10 cellular contexts compared by ENCODE assay signal in genomic region chr9:37121881-37122280, GRCh38. TPM values are rescaled to one million over a fixed set of nuclear protein-coding genes. Genes with fewer than 3 reads are reported as not detected.
DNase-seq lines count a peak whose midpoint lies in the region; ATAC-seq and TF ChIP-seq lines count a peak whose summit lies in the region.
"Had no signal": no experiment of that assay in that cellular context is flagged by ENCODE, and none has a peak within 500 bp of the region (broad histone marks: within the 10 kb centered on the region; RNA-seq: fewer than 3 reads in every experiment).

No MANE protein-coding gene starts in this region.

- peaks cover 42% of the 10 kb centered on the region for H3K4me1 Mint-ChIP-seq in CD4-positive, alpha-beta T cell (ENCODE audit: low read depth)
- H3K4me1 Mint-ChIP-seq in brain = peaks cover 38% of the 10 kb centered on the region
- H3K4me1 Mint-ChIP-seq in naive B cell = peaks cover 31 to 45% (median 32%) of the 10 kb centered on the region in 3 donors

- H3K36me3 ChIP-seq in KMS-11 (ENCODE audit: insufficient read depth) (no peaks in the 10 kb centered on the region), colonic mucosa (no peaks in the 10 kb centered on the region)

- H3K4me3 ChIP-seq in KMS-11 (IDR thresholded peaks at IDR 0.05; ENCODE audit: insufficient read depth, low read depth, low read length) (no peak overlapping the region), colonic mucosa (no peak overlapping the region)

- peak overlapping the region; percentile 95 for H3K4me3 Mint-ChIP-seq in CD4-positive, alpha-beta T cell
- peak overlapping the region; percentile 90 to 100 (median 97) for H3K4me3 Mint-ChIP-seq in brain
- peak overlapping the region; percentile 85 to 99 (median 98) for H3K4me3 Mint-ChIP-seq in naive B cell

- H2AFZ ChIP-seq in KMS-11 (ENCODE audit: low read depth) = no peak overlapping the region

- peak overlapping the region; percentile 92 for H3K27ac Mint-ChIP-seq in CD4-positive, alpha-beta T cell
- H3K27ac Mint-ChIP-seq in brain = peak overlapping the region in 4 of 5 experiments; percentile 4 to 99 (median 15)
- H3K27ac Mint-ChIP-seq in naive B cell = peak overlapping the region; percentile 83 to 99 (median 98)

- H3K9me3 Mint-ChIP-seq in CD4-positive, alpha-beta T cell = no peaks in the 10 kb centered on the region
- H3K9me3 Mint-ChIP-seq in brain (peaks cover 3 to 8% (median 7%) of the 10 kb centered on the region in 5 experiments), naive B cell (peaks cover 0 to 6% (median 0%) of the 10 kb centered on the region in 7 donors)

- POLR2A ChIA-PET in CD4-positive, alpha-beta T cell (lab: Charles Lee) = interaction anchor here (0.8 to 5.3 kb wide), 5 partner anchors 14 to 180 kb away, joined by 3 to 107 read pairs (median 11); no protein-coding TSS in a partner anchor

- H3K4me1 ChIP-seq in KMS-11 (ENCODE audit: low read depth, poor library complexity, severe bottlenecking) (peaks cover 21% of the 10 kb centered on the region), colonic mucosa (no peaks in the 10 kb centered on the region)

- no peak for DNase-seq in CD4-positive, alpha-beta T cell
- DNase-seq in naive B cell (no peak), colonic mucosa (no peak)
- DNase-seq: HCEC 1CT, NCI-H1105 treated with DMSO at 0.1 percent for 48 hours had no signal

- TF ChIP-seq CTCF in CD4-positive, alpha-beta T cell (IDR thresholded peaks at IDR 0.05) = no peak
- TF ChIP-seq CTCF in KMS-11 (conservative IDR thresholded peaks at IDR 0.05; ENCODE audit: low read depth, low read length) (no peak), brain (conservative IDR thresholded peaks at IDR 0.05) (no peak), colonic mucosa (IDR thresholded peaks at IDR 0.05) (no peak)

- intact Hi-C loops in CD4-positive, alpha-beta T cell (cut with DNase I, micrococcal nuclease) = loop anchor here (5.0 to 10.0 kb wide), 2 partner anchors 85 to 357 kb away; no protein-coding TSS in a partner anchor
- intact Hi-C loops in colonic mucosa (cut with DNase I) = no loop called here

- CTCF ChIA-PET in CD4-positive, alpha-beta T cell (lab: Charles Lee) = interaction anchor here (1.6 kb wide), 1 partner anchor 41 kb away, joined by 4 read pairs; no protein-coding TSS in a partner anchor

- H3K27ac ChIP-seq in CD4-positive, alpha-beta T cell (ENCODE audit: low read depth, low read length) = no peak overlapping the region
- H3K27ac ChIP-seq in KMS-11 (no peak overlapping the region), colonic mucosa (no peak overlapping the region)

- no peak for ATAC-seq in CD4-positive, alpha-beta T cell (ENCODE audit: poor library complexity)
- ATAC-seq in naive B cell (ENCODE audit: low read depth in 2 of 2) (no peak), HG02588 (IDR thresholded peaks at IDR 0.05; ENCODE audit: unreplicated experiment) (no peak), GM18498 (IDR thresholded peaks at IDR 0.05; ENCODE audit: unreplicated experiment) (no peak), GM21447 (IDR thresholded peaks at IDR 0.05; ENCODE audit: unreplicated experiment) (no peak)

- no peaks in the 10 kb centered on the region for H3K27me3 ChIP-seq in CD4-positive, alpha-beta T cell (ENCODE audit: control insufficient read depth, insufficient read depth, low read length)
- no peaks in the 10 kb centered on the region for H3K27me3 ChIP-seq in KMS-11 (ENCODE audit: insufficient read depth, low read depth)
- H3K27me3 ChIP-seq in colonic mucosa = no peaks in the 10 kb centered on the region

- peaks cover 47% of the 10 kb centered on the region for H3K79me2 ChIP-seq in KMS-11 (ENCODE audit: insufficient read depth, low read depth)

- H3K9ac ChIP-seq in KMS-11 (no peak overlapping the region), colonic mucosa (ENCODE audit: low read depth in 2 of 2, low read length in 2 of 2) (no peak overlapping the region)

- H4K20me1 ChIP-seq in KMS-11 (ENCODE audit: insufficient read depth) = peaks cover 6% of the 10 kb centered on the region; the same call in 1 of the 2 replicates

- H3K36me3 Mint-ChIP-seq in CD4-positive, alpha-beta T cell (ENCODE audit: low read depth) = peaks cover 22% of the 10 kb centered on the region
- H3K36me3 Mint-ChIP-seq in brain (no peaks in the 10 kb centered on the region), naive B cell (no peaks in the 10 kb centered on the region)

- H3K27me3 Mint-ChIP-seq in CD4-positive, alpha-beta T cell = no peaks in the 10 kb centered on the region
- peaks cover 3% of the 10 kb centered on the region for H3K27me3 Mint-ChIP-seq in brain
- no peaks in the 10 kb centered on the region for H3K27me3 Mint-ChIP-seq in naive B cell

- H3K4me2 ChIP-seq in KMS-11 = peak overlapping the region; percentile 95

- H3K9me3 ChIP-seq in CD4-positive, alpha-beta T cell (ENCODE audit: control insufficient read depth, low read length) = no peaks in the 10 kb centered on the region
- H3K9me3 ChIP-seq in colonic mucosa = no peaks in the 10 kb centered on the region

RNA-seq across cellular contexts. Expression of gene ZCCHC7, which starts 1.5 kb away (rescaled TPM):
- total RNA-seq in CD4-positive, alpha-beta T cell = 10 to 100 TPM; 40.7 to 41.0 TPM
- 8.1 TPM for polyA plus RNA-seq in brain (ENCODE audit: insufficient read depth, low read depth, low replicate concordance)
- 100 to 1,000 TPM; 156 to 214 (median 187) TPM for polyA plus RNA-seq in naive B cell (ENCODE audit: low read depth in 6 of 6)
- 10 to 100 TPM; 14.6 to 15.9 TPM for total RNA-seq in colonic mucosa

Comparison
In these comparisons a context has a peak if more than half of its experiments do, and no peak if none do; other contexts are left out.
1. H3K27ac Mint-ChIP-seq: peak in every context shown above with its lines; median percentile 98 in naive B cell; 92 in CD4-positive, alpha-beta T cell; 15 in brain.